Comparison of ENCODE assay signal across 8 cellular contexts in the genomic region with DNA sequence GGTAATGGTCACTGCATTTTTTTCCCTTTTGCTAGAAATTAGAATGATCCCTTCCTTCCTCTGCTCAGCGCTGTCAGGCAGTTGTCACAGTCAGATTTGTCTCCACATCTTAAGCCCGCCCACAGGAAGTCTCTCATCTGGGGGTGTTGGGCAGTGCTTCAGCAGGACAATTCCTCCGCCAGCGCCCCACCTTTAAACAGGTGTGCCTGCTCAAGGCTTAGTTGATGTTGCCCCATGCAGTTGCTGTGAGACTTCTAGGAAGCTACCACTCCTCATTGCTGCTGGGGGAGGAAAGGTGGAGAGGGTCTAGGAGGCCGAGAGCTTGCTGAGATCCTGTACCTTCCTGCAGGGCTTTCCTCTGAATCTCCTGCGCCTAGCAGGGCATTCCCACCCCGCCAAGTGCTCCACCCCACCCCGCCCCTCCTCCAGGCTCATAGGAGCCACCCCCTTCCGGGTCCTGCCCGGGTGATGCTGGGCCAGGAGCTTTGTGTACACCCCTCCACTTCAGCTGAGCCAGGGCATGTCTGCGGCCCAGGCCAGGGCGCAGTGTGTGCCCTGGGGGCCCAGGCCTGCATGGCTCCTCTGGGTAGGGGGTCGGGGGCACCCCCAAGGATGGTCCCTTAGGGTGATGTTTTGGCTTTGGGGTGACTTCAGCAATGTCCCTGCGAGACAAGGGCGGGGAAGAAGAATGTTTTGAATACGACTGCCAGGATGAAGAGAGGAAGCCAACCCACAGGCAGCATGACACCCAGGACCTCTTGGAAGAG.
A peak's percentile ranks its signal among the peaks of the same experiment; 100 is the strongest.
DNase-seq lines count a peak whose midpoint lies in the region; ATAC-seq and TF ChIP-seq lines count a peak whose summit lies in the region.

No MANE protein-coding gene starts in this region.

- H3K9me2 ChIP-seq in OCI-LY7 (ENCODE audit: insufficient read depth, low read length) = no peaks in the 10 kb centered on the region

- H2AFZ ChIP-seq in OCI-LY7 (ENCODE audit: low read length) = peak overlapping the region; percentile 1; the same call in 1 of the 2 replicates

- CTCF ChIA-PET in OCI-LY7 (lab: Charles Lee; ENCODE audit: unreplicated experiment) = interaction anchor here (0.6 to 1.9 kb wide), 5 partner anchors 11 to 918 kb away, joined by 4 to 14 read pairs (median 5); no protein-coding TSS in a partner anchor

- peaks cover 64% of the 10 kb centered on the region for H3K4me1 Mint-ChIP-seq in brain

- H3K4me2 ChIP-seq in OCI-LY7 (ENCODE audit: low read length) = peak overlapping the region; percentile 89

- no peaks in the 10 kb centered on the region for H3K9me3 ChIP-seq in OCI-LY7 (ENCODE audit: low read length)

- H3K27me3 ChIP-seq in kidney epithelial cell (ENCODE audit: control insufficient read depth, insufficient read depth, low read length) = no peaks in the 10 kb centered on the region

- peak overlapping the region; percentile 27 to 92 (median 63) for H3K27ac Mint-ChIP-seq in brain

- POLR2A ChIA-PET in OCI-LY7 (lab: Charles Lee) = interaction anchor here (0.6 to 4.6 kb wide), 6 partner anchors 11 to 93 kb away, joined by 3 to 38 read pairs (median 7); no protein-coding TSS in a partner anchor

- H3K36me3 Mint-ChIP-seq in brain = peaks cover 11% of the 10 kb centered on the region

- DNase-seq in OCI-LY7 (ENCODE audit: low spot score) = peak; percentile 88
- no peak for DNase-seq in kidney epithelial cell (ENCODE audit: low read depth)
- peak in 5 of 6 experiments; percentile 12 to 30 (median 24) for DNase-seq in stimulated activated naive CD4-positive, alpha-beta T cell (lab: John Stamatoyannopoulos, UW)
- no peak for DNase-seq in middle frontal gyrus (ENCODE audit: extremely low spot score, low spot score)
- no peak for DNase-seq in GOT3 (lab: John Stamatoyannopoulos, UW)

- ATAC-seq in GM18519 (IDR thresholded peaks at IDR 0.05; ENCODE audit: low FRiP score, unreplicated experiment) = peak; percentile 51
- peak; percentile 52 for ATAC-seq in HG02798 (IDR thresholded peaks at IDR 0.05; ENCODE audit: poor library complexity, unreplicated experiment)

- intact Hi-C loops in OCI-LY7 (cut with micrococcal nuclease; ENCODE audit: unreplicated experiment) = no loop called here

- H3K27ac ChIP-seq in OCI-LY7 (ENCODE audit: low read depth, low read length, poor library complexity, severe bottlenecking) = peak overlapping the region; percentile 66

- H3K9me3 Mint-ChIP-seq in brain = peaks cover 0 to 3% (median 0%) of the 10 kb centered on the region in 5 experiments

- H3K4me3 ChIP-seq in OCI-LY7 (ENCODE audit: low read depth, low read length, poor library complexity, severe bottlenecking) (peak overlapping the region; percentile 67), kidney epithelial cell (ENCODE audit: low read depth, low read length) (peak overlapping the region; percentile 31)

- peaks cover 71% of the 10 kb centered on the region for H3K79me2 ChIP-seq in OCI-LY7 (ENCODE audit: insufficient read depth, low read depth, low read length)

- H3K4me1 ChIP-seq in OCI-LY7 (ENCODE audit: insufficient read depth, low read length, poor library complexity, severe bottlenecking) = peaks cover 70% of the 10 kb centered on the region

- H3K27me3 Mint-ChIP-seq in brain = no peaks in the 10 kb centered on the region

- H3K4me3 Mint-ChIP-seq in brain = peak overlapping the region; percentile 66 to 78 (median 73)

- H3K36me3 ChIP-seq in OCI-LY7 (ENCODE audit: insufficient read depth, low read length) (peaks cover 7% of the 10 kb centered on the region), kidney epithelial cell (ENCODE audit: control insufficient read depth, insufficient read depth, low read length) (no peaks in the 10 kb centered on the region)

- BruUV-seq in OCI-LY7 (replicated peaks; lab: Mats Ljungman, UMichigan) = no TSS peak

- 0 out of 2 replicates have a peak, but pooled peaks cover 5% of the 10 kb centered on the region for H4K20me1 ChIP-seq in OCI-LY7 (ENCODE audit: insufficient read depth, low read length)

- TF ChIP-seq CTCF in OCI-LY7 (conservative IDR thresholded peaks at IDR 0.05; ENCODE audit: low read length) (no peak), brain (conservative IDR thresholded peaks at IDR 0.05) (no peak), kidney epithelial cell (IDR thresholded peaks at IDR 0.05; ENCODE audit: insufficient read depth, low read length, poor library complexity, severe bottlenecking) (no peak)

Comparison
In these comparisons a context has a peak if more than half of its experiments do, and no peak if none do; other contexts are left out.
1. DNase-seq: peak in OCI-LY7 (single experiment) and stimulated activated naive CD4-positive, alpha-beta T cell (5 of 6); none in kidney epithelial cell (single experiment), middle frontal gyrus (single experiment) and GOT3 (single experiment).